In the genomic region with DNA sequence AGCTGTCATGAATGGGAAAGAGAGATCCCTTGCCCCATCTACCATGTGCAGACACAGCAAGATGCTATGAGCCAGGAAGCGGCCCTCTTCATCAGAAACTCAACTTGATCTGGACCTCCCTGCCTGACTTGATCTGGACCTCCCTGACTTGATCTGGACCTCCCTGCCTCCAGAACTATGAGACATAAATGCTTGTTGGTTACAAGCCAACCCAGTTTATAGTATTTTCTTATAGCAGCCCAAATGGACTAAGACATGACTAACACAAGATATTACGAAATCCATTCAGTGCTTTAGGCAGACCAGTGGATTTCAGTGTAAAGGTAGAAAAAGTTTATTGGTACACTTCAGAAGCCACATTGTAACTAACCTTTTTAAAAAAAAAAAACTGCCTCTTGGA, we compare ENCODE assay signal across 15 cellular contexts. TPM values are rescaled to one million over a fixed set of nuclear protein-coding genes. Genes with fewer than 3 reads are reported as not detected.
DNase-seq lines count a peak whose midpoint lies in the region; ATAC-seq lines count a peak whose summit lies in the region.
"Had no signal": no experiment of that assay in that cellular context is flagged by ENCODE, and none has a peak within 500 bp of the region (broad histone marks: within the 10 kb centered on the region; RNA-seq: fewer than 3 reads in every experiment).

No MANE protein-coding gene starts in this region.

- ATAC-seq in esophagus mucosa: peak; percentile 15
- ATAC-seq in HG02571 (IDR thresholded peaks at IDR 0.05; ENCODE audit: unreplicated experiment): no peak

- peak; percentile 49 for DNase-seq in GM04504 (ENCODE audit: low read depth)
- DNase-seq in RKO (ENCODE audit: low spot score): peak; percentile 39
- peak; percentile 88 for DNase-seq in renal cortical epithelial cell (ENCODE audit: low read depth)
- no peak for DNase-seq in amniotic stem cell (lab: John Stamatoyannopoulos, UW)
- no peak for DNase-seq in stimulated activated CD4-positive, alpha-beta T cell treated with anti-CD3 and anti-CD28 coated beads, Interleukin-4, amount 100 ng/mL, for 1 hour
- DNase-seq: activated CD4-positive, alpha-beta T cell treated with anti-CD3 and anti-CD28 coated beads for 1 hour; activated gamma-delta T cell treated with Interleukin-2 at 50 U/mL for 16 hours; C1 segment of cervical spinal cord; dermis blood vessel endothelial cell; NCI-H1417 had no signal

RNA-seq across cellular contexts. Expression of a gene that starts 15.6 kb away (rescaled TPM):
- 23.1 TPM for total RNA-seq in esophagus mucosa
- 54.2 and 71.9 TPM in 2 replicates for total RNA-seq in renal cortical epithelial cell

RNA-seq across cellular contexts. Expression of a gene that starts 16.5 kb away (rescaled TPM):
- 48.3 TPM for total RNA-seq in esophagus mucosa
- 130 and 156 TPM in 2 replicates for total RNA-seq in renal cortical epithelial cell

RNA-seq across cellular contexts. Expression of a gene that starts 34.5 kb away (rescaled TPM):
- total RNA-seq in esophagus mucosa: not detected
- not detected in 2 replicates for total RNA-seq in renal cortical epithelial cell
- total RNA-seq: ascending aorta, right atrium auricular region, temporal lobe had no signal

Comparison
In these comparisons a context has a peak if more than half of its experiments do, and no peak if none do; other contexts are left out.
1. DNase-seq: peak in GM04504 (single experiment), RKO (single experiment) and renal cortical epithelial cell (single experiment); none in amniotic stem cell (single experiment) and stimulated activated CD4-positive, alpha-beta T cell treated with anti-CD3 and anti-CD28 coated beads, Interleukin-4, amount 100 ng/mL, for 1 hour (single experiment).